8 cellular contexts compared by ENCODE assay signal in genomic region chr10:63465293-63466167, GRCh38. TPM values are rescaled to one million over a fixed set of nuclear protein-coding genes. Genes with fewer than 3 reads are reported as not detected.
DNase-seq lines count a peak whose midpoint lies in the region; ATAC-seq and TF ChIP-seq lines count a peak whose summit lies in the region.

JMJD1C (minus strand) TSS chr10:63465977; CDS start chr10:63465662, 315 bp downstream.

- intact Hi-C loops in esophagus squamous epithelium (cut with DNase I) = no loop called here

- no peaks in the 10 kb centered on the region for H3K9me3 ChIP-seq in esophagus squamous epithelium

- peak within 1 kb of the TSS; percentile 82 for H3K27ac Mint-ChIP-seq in activated T-cell treated with anti-CD3 and anti-CD28 coated beads, Interleukin-2, amount 50 U/mL, for 72 hours
- H3K27ac Mint-ChIP-seq in stimulated activated naive B cell treated with anti-CD40 and anti-IgM and Interleukin-4, amounts not matched to agents 10 μg/mL and 1 μg/mL and 100 μg/mL, for 72 hours = peak within 1 kb of the TSS; percentile 96

- 0% methylated on average over 1 to 16 of the region's 104 CpGs for WGBS in esophagus squamous epithelium, 2 donors

- no peak for TF ChIP-seq CTCF in esophagus squamous epithelium (IDR thresholded peaks at IDR 0.05)

- H3K4me3 ChIP-seq in esophagus squamous epithelium = peak within 1 kb of the TSS; percentile 61 to 94 (median 88)

- H3K36me3 ChIP-seq in esophagus squamous epithelium = no peaks in the 10 kb centered on the region

- no peaks in the 10 kb centered on the region for H3K27me3 Mint-ChIP-seq in activated T-cell treated with anti-CD3 and anti-CD28 coated beads, Interleukin-2, amount 50 U/mL, for 72 hours (ENCODE audit: low read depth)
- no peaks in the 10 kb centered on the region for H3K27me3 Mint-ChIP-seq in stimulated activated naive B cell treated with anti-CD40 and anti-IgM and Interleukin-4, amounts not matched to agents 10 μg/mL and 1 μg/mL and 100 μg/mL, for 72 hours

- DNase-seq in Caki2 (ENCODE audit: low read depth) (peak; percentile 87), esophagus squamous epithelium (lab: John Stamatoyannopoulos, UW) (peak; percentile 9), myocyte (ENCODE audit: low read depth) (peak; percentile 82)
- peak; percentile 71 to 80 for DNase-seq in activated T-cell treated with anti-CD3 and anti-CD28 coated beads, Interleukin-2, amount 50 U/mL, for 72 hours
- peak; percentile 75 for DNase-seq in stimulated activated naive B cell treated with anti-CD40 and anti-IgM and Interleukin-4, amounts not matched to agents 10 μg/mL and 1 μg/mL and 100 μg/mL, for 72 hours

- TF ChIP-seq POLR2A in esophagus squamous epithelium (IDR thresholded peaks at IDR 0.05) = peak in 2 of 4 donors; percentile 64 to 77

- H3K36me3 Mint-ChIP-seq in activated T-cell treated with anti-CD3 and anti-CD28 coated beads, Interleukin-2, amount 50 U/mL, for 72 hours (ENCODE audit: insufficient read depth in 2 of 2) = peaks cover 3 to 4% of the 10 kb centered on the region in 2 donors
- H3K36me3 Mint-ChIP-seq in stimulated activated naive B cell treated with anti-CD40 and anti-IgM and Interleukin-4, amounts not matched to agents 10 μg/mL and 1 μg/mL and 100 μg/mL, for 72 hours = peaks cover 4 to 11% of the 10 kb centered on the region in 2 donors

- peak within 1 kb of the TSS; percentile 86 to 93 (median 90) for H3K27ac ChIP-seq in esophagus squamous epithelium

- peak within 1 kb of the TSS; percentile 98 for H3K4me3 Mint-ChIP-seq in activated T-cell treated with anti-CD3 and anti-CD28 coated beads, Interleukin-2, amount 50 U/mL, for 72 hours
- H3K4me3 Mint-ChIP-seq in stimulated activated naive B cell treated with anti-CD40 and anti-IgM and Interleukin-4, amounts not matched to agents 10 μg/mL and 1 μg/mL and 100 μg/mL, for 72 hours = peak within 1 kb of the TSS; percentile 96 to 97

- H3K4me1 Mint-ChIP-seq in activated T-cell treated with anti-CD3 and anti-CD28 coated beads, Interleukin-2, amount 50 U/mL, for 72 hours (ENCODE audit: low read depth) = peaks cover 23% of the 10 kb centered on the region
- H3K4me1 Mint-ChIP-seq in stimulated activated naive B cell treated with anti-CD40 and anti-IgM and Interleukin-4, amounts not matched to agents 10 μg/mL and 1 μg/mL and 100 μg/mL, for 72 hours = peaks cover 11 to 34% of the 10 kb centered on the region in 2 donors

- peaks cover 0 to 21% (median 0%) of the 10 kb centered on the region in 3 donors for H3K4me1 ChIP-seq in esophagus squamous epithelium

- in situ Hi-C loops in Caki2 (cut with HindIII; ENCODE audit: low pct_unique_long_range_greater_than_20kb, low sequenced_read_pairs) = no loop called here

- no peaks in the 10 kb centered on the region for H3K27me3 ChIP-seq in esophagus squamous epithelium

- H3K9me3 Mint-ChIP-seq in activated T-cell treated with anti-CD3 and anti-CD28 coated beads, Interleukin-2, amount 50 U/mL, for 72 hours = no peaks in the 10 kb centered on the region
- H3K9me3 Mint-ChIP-seq in stimulated activated naive B cell treated with anti-CD40 and anti-IgM and Interleukin-4, amounts not matched to agents 10 μg/mL and 1 μg/mL and 100 μg/mL, for 72 hours = no peaks in the 10 kb centered on the region

- peak; percentile 69 for ATAC-seq in GM19438 (IDR thresholded peaks at IDR 0.05; ENCODE audit: low read depth, unreplicated experiment)
- ATAC-seq in HG03571 (IDR thresholded peaks at IDR 0.05; ENCODE audit: unreplicated experiment) = peak; percentile 63
- peak; percentile 82 to 87 for ATAC-seq in activated T-cell treated with anti-CD3 and anti-CD28 coated beads, Interleukin-2, amount 50 U/mL, for 72 hours (replicated peaks in 1 of 2)
- ATAC-seq in stimulated activated naive B cell treated with anti-CD40 and anti-IgM and Interleukin-4, amounts not matched to agents 10 μg/mL and 1 μg/mL and 100 μg/mL, for 72 hours (replicated peaks) = peak; percentile 76 to 85

TF ChIP-seq in PFSK-1, 5 proteins besides CTCF, POLR2A, EP300 and RAD21:
- peak; percentile 68; the same call in 1 of the 2 replicates for TF ChIP-seq TAF1 (IDR thresholded peaks at IDR 0.05; ENCODE audit: borderline replicate concordance, insufficient read depth, low read length)
- peak; percentile 27; the same call in 1 of the 2 replicates for TF ChIP-seq POLR2AphosphoS5 (IDR thresholded peaks at IDR 0.05; ENCODE audit: low read depth, low read length)
- TF ChIP-seq SIN3A (IDR thresholded peaks at IDR 0.05; ENCODE audit: borderline replicate concordance, insufficient read depth, low read length) = no peak; the same call in 1 of the 2 replicates
- TF ChIP-seq FOXP2 (optimal IDR thresholded peaks at IDR 0.05; ENCODE audit: borderline replicate concordance, extremely low read depth, extremely low read length, insufficient read depth) = peak; percentile 84
- 0 out of 4 replicates have a peak, but pooled peaks of 1 of the 2 experiments have one; percentile 23 for TF ChIP-seq REST (IDR thresholded peaks at IDR 0.05; ENCODE audit: insufficient read depth in 1 of 2, low read depth in 2 of 2, low read length in 2 of 2)

RNA-seq across cellular contexts. Expression of gene JMJD1C, which starts in this region (rescaled TPM):
- 20.2 and 31.0 TPM in 2 replicates for total RNA-seq in Caki2 (2014; rRNA removed; shearing (Covaris generic); ENCODE audit: low replicate concordance)
- polyA plus RNA-seq in PFSK-1 (2012; ENCODE audit: insufficient read length, low read depth) = 7.2 TPM
- 10 to 100 TPM; 67.3 to 67.5 TPM for total RNA-seq in activated T-cell treated with anti-CD3 and anti-CD28 coated beads, Interleukin-2, amount 50 U/mL, for 72 hours
- total RNA-seq in esophagus squamous epithelium (10 to 100 TPM; 41.6 to 77.8 (median 56.9) TPM), myocyte (145 and 181 TPM in 2 replicates)
- 19.1 TPM for polyA plus RNA-seq in myocyte (2012)

Comparison
In these comparisons a context has a peak if more than half of its experiments do, and no peak if none do; other contexts are left out.
1. Peak in every context shown above with its lines: DNase-seq, ATAC-seq, H3K4me3 ChIP-seq and H3K27ac ChIP-seq.
2. DNase-seq: peak in every context shown above with its lines; median percentile 87 in Caki2; 82 in myocyte; 76 in activated T-cell treated with anti-CD3 and anti-CD28 coated beads, Interleukin-2, amount 50 U/mL, for 72 hours; 75 in stimulated activated naive B cell treated with anti-CD40 and anti-IgM and Interleukin-4, amounts not matched to agents 10 μg/mL and 1 μg/mL and 100 μg/mL, for 72 hours; 9 in esophagus squamous epithelium.